Comparison of ENCODE assay signal across 17 cellular contexts in genomic region chr17:35897772-35898171, GRCh38. TPM values are rescaled to one million over a fixed set of nuclear protein-coding genes. Genes with fewer than 3 reads are reported as not detected.
DNase-seq lines count a peak whose midpoint lies in the region; ATAC-seq, FAIRE-seq and TF ChIP-seq lines count a peak whose summit lies in the region.
"Not testable (repeated sequence)": the region's sequence is repeated elsewhere in the genome, so short reads cannot be mapped to it uniquely, and the experiment has no call there.
"Had no signal": no experiment of that assay in that cellular context is flagged by ENCODE, and none has a peak within 500 bp of the region (broad histone marks: within the 10 kb centered on the region; RNA-seq: fewer than 3 reads in every experiment).

No MANE protein-coding gene starts in this region.

- H2AFZ ChIP-seq in astrocyte (ENCODE audit: low read depth, low read length) = not testable (repeated sequence)

- not testable (repeated sequence) for H3K27ac ChIP-seq in astrocyte (ENCODE audit: low read depth, low read length)

- POLR2A ChIA-PET in T-cell (lab: Charles Lee); activated CD4-positive, alpha-beta T cell treated with anti-CD3 and anti-CD28 coated beads, Interleukin-2, amount 10 ng/mL, durations not matched to agents 7 days and 5 days (lab: Charles Lee): not testable (repeated sequence)
- POLR2A ChIA-PET in naive thymus-derived CD8-positive, alpha-beta T cell (lab: Charles Lee) = interaction anchor here (0.8 to 2.3 kb wide), 3 partner anchors 18 to 33 kb away, joined by 3 to 15 read pairs (median 4); partner anchors contain the start of genes CCL5 and RDM1

- not testable (repeated sequence) for H3K79me2 ChIP-seq in astrocyte (ENCODE audit: insufficient read depth, low read length)

- intact Hi-C loops in CD14-positive monocyte (cut with micrococcal nuclease) = not testable (repeated sequence)

- not testable (repeated sequence) for H3K9me3 ChIP-seq in astrocyte (ENCODE audit: insufficient read depth, low read depth, low read length)

- not testable (repeated sequence) for H3K4me1 ChIP-seq in astrocyte (ENCODE audit: insufficient read depth, low read length)

- H3K4me2 ChIP-seq in astrocyte (ENCODE audit: low read length) = not testable (repeated sequence)

- FAIRE-seq in astrocyte (lab: Jason Lieb, UNC) = not testable (repeated sequence)

- H3K36me3 Mint-ChIP-seq in CD14-positive monocyte; T-cell; activated CD4-positive, alpha-beta T cell treated with anti-CD3 and anti-CD28 coated beads, Interleukin-2, amount 10 ng/mL, durations not matched to agents 7 days and 5 days (ENCODE audit: low read depth); activated T-cell treated with anti-CD3 and anti-CD28 coated beads, Interleukin-2, amount 50 U/mL, for 24 hours (ENCODE audit: low read depth); activated naive CD4-positive, alpha-beta T cell treated with anti-CD3 and anti-CD28 coated beads, Interleukin-2, amount 10 ng/mL, durations not matched to agents 7 days and 5 days; astrocyte (ENCODE audit: low read depth, unreplicated experiment); naive thymus-derived CD8-positive, alpha-beta T cell; stimulated activated naive CD8-positive, alpha-beta T cell treated with anti-CD3 and anti-CD28 coated beads, Interleukin-15, Interleukin-2, amounts not matched to agents 100 ng/mL and 50 ng/mL, for 24 hours (ENCODE audit: low read depth): not testable (repeated sequence)

- not testable (repeated sequence) for TF ChIP-seq CTCF in CD14-positive monocyte (IDR thresholded peaks at IDR 0.05); astrocyte (IDR thresholded peaks at IDR 0.05; ENCODE audit: insufficient read depth, low read depth, low read length)

- not testable (repeated sequence) for H3K4me3 Mint-ChIP-seq in CD14-positive monocyte; T-cell; activated naive CD4-positive, alpha-beta T cell treated with anti-CD3 and anti-CD28 coated beads, Interleukin-2, amount 10 ng/mL, durations not matched to agents 7 days and 5 days
- H3K4me3 Mint-ChIP-seq in activated CD4-positive, alpha-beta T cell treated with anti-CD3 and anti-CD28 coated beads, Interleukin-2, amount 10 ng/mL, durations not matched to agents 7 days and 5 days = peak overlapping the region; percentile 48
- peak overlapping the region; percentile 61 for H3K4me3 Mint-ChIP-seq in activated T-cell treated with anti-CD3 and anti-CD28 coated beads, Interleukin-2, amount 50 U/mL, for 24 hours
- H3K4me3 Mint-ChIP-seq in astrocyte (ENCODE audit: unreplicated experiment) = peak overlapping the region; percentile 54
- peak overlapping the region in 8 of 10 donors; percentile 33 to 71 (median 55) for H3K4me3 Mint-ChIP-seq in naive thymus-derived CD8-positive, alpha-beta T cell
- peak overlapping the region; percentile 68 for H3K4me3 Mint-ChIP-seq in stimulated activated naive CD8-positive, alpha-beta T cell treated with anti-CD3 and anti-CD28 coated beads, Interleukin-15, Interleukin-2, amounts not matched to agents 100 ng/mL and 50 ng/mL, for 24 hours

- not testable (repeated sequence) for H3K27me3 ChIP-seq in astrocyte (ENCODE audit: insufficient read depth, low read length)

- not testable (repeated sequence) for ATAC-seq in T-cell (replicated peaks in 1 of 4); naive thymus-derived CD8-positive, alpha-beta T cell

- CTCF ChIA-PET in T-cell (lab: Charles Lee) = interaction anchor here in 1 of 2 donors (0.7 kb wide), 1 partner anchor 101 kb away, joined by 6 read pairs; no protein-coding TSS in a partner anchor
- CTCF ChIA-PET in activated CD4-positive, alpha-beta T cell treated with anti-CD3 and anti-CD28 coated beads, Interleukin-2, amount 10 ng/mL, durations not matched to agents 7 days and 5 days (lab: Charles Lee) = interaction anchor here (0.9 to 1.0 kb wide), 3 partner anchors 25 to 353 kb away, joined by 3 to 6 read pairs (median 3); no protein-coding TSS in a partner anchor
- CTCF ChIA-PET in activated naive CD4-positive, alpha-beta T cell treated with anti-CD3 and anti-CD28 coated beads, Interleukin-2, amount 10 ng/mL, durations not matched to agents 7 days and 5 days (lab: Charles Lee) = interaction anchor here (1.3 kb wide), 1 partner anchor 25 kb away, joined by 3 read pairs; no protein-coding TSS in a partner anchor

- H3K4me1 Mint-ChIP-seq in CD14-positive monocyte = peaks cover 47% of the 10 kb centered on the region
- peaks cover 36 to 71% (median 68%) of the 10 kb centered on the region in 3 donors for H3K4me1 Mint-ChIP-seq in T-cell
- peaks cover 65% of the 10 kb centered on the region for H3K4me1 Mint-ChIP-seq in activated CD4-positive, alpha-beta T cell treated with anti-CD3 and anti-CD28 coated beads, Interleukin-2, amount 10 ng/mL, durations not matched to agents 7 days and 5 days
- peaks cover 67% of the 10 kb centered on the region for H3K4me1 Mint-ChIP-seq in activated T-cell treated with anti-CD3 and anti-CD28 coated beads, Interleukin-2, amount 50 U/mL, for 24 hours (ENCODE audit: low read depth)
- peaks cover 51% of the 10 kb centered on the region for H3K4me1 Mint-ChIP-seq in activated naive CD4-positive, alpha-beta T cell treated with anti-CD3 and anti-CD28 coated beads, Interleukin-2, amount 10 ng/mL, durations not matched to agents 7 days and 5 days
- peaks cover 46% of the 10 kb centered on the region for H3K4me1 Mint-ChIP-seq in astrocyte (ENCODE audit: low read depth, unreplicated experiment)
- peaks cover 22 to 79% (median 61%) of the 10 kb centered on the region in 4 donors for H3K4me1 Mint-ChIP-seq in naive thymus-derived CD8-positive, alpha-beta T cell
- peaks cover 87% of the 10 kb centered on the region for H3K4me1 Mint-ChIP-seq in stimulated activated naive CD8-positive, alpha-beta T cell treated with anti-CD3 and anti-CD28 coated beads, Interleukin-15, Interleukin-2, amounts not matched to agents 100 ng/mL and 50 ng/mL, for 24 hours (ENCODE audit: low read depth)

- H4K20me1 ChIP-seq in astrocyte (ENCODE audit: insufficient read depth, low read length) = not testable (repeated sequence)

- peak overlapping the region in 4 of 7 donors; percentile 24 to 60 (median 40) for H3K27ac Mint-ChIP-seq in CD14-positive monocyte
- peak overlapping the region; percentile 79 to 85 for H3K27ac Mint-ChIP-seq in T-cell
- peak overlapping the region; percentile 84 for H3K27ac Mint-ChIP-seq in activated CD4-positive, alpha-beta T cell treated with anti-CD3 and anti-CD28 coated beads, Interleukin-2, amount 10 ng/mL, durations not matched to agents 7 days and 5 days
- peak overlapping the region; percentile 83 for H3K27ac Mint-ChIP-seq in activated T-cell treated with anti-CD3 and anti-CD28 coated beads, Interleukin-2, amount 50 U/mL, for 24 hours
- peak overlapping the region; percentile 64 for H3K27ac Mint-ChIP-seq in activated naive CD4-positive, alpha-beta T cell treated with anti-CD3 and anti-CD28 coated beads, Interleukin-2, amount 10 ng/mL, durations not matched to agents 7 days and 5 days
- H3K27ac Mint-ChIP-seq in astrocyte (ENCODE audit: unreplicated experiment) = peak overlapping the region; percentile 77
- peak overlapping the region in 6 of 10 donors; percentile 3 to 92 (median 48) for H3K27ac Mint-ChIP-seq in naive thymus-derived CD8-positive, alpha-beta T cell
- peak overlapping the region; percentile 93 for H3K27ac Mint-ChIP-seq in stimulated activated naive CD8-positive, alpha-beta T cell treated with anti-CD3 and anti-CD28 coated beads, Interleukin-15, Interleukin-2, amounts not matched to agents 100 ng/mL and 50 ng/mL, for 24 hours

- not testable (repeated sequence) for DNase-seq in CD14-positive monocyte (ENCODE audit: low spot score); T-cell; activated CD4-positive, alpha-beta T cell treated with anti-CD3 and anti-CD28 coated beads, Interleukin-2, amount 10 ng/mL, durations not matched to agents 7 days and 5 days; activated T-cell treated with anti-CD3 and anti-CD28 coated beads, Interleukin-2, amount 50 U/mL, for 24 hours; activated naive CD4-positive, alpha-beta T cell treated with anti-CD3 and anti-CD28 coated beads, Interleukin-2, amount 10 ng/mL, durations not matched to agents 7 days and 5 days; astrocyte (ENCODE audit: low read depth); naive thymus-derived CD8-positive, alpha-beta T cell

- H3K27me3 Mint-ChIP-seq in CD14-positive monocyte (ENCODE audit: low read depth in 3 of 3); T-cell; activated CD4-positive, alpha-beta T cell treated with anti-CD3 and anti-CD28 coated beads, Interleukin-2, amount 10 ng/mL, durations not matched to agents 7 days and 5 days; activated T-cell treated with anti-CD3 and anti-CD28 coated beads, Interleukin-2, amount 50 U/mL, for 24 hours; activated naive CD4-positive, alpha-beta T cell treated with anti-CD3 and anti-CD28 coated beads, Interleukin-2, amount 10 ng/mL, durations not matched to agents 7 days and 5 days; astrocyte (ENCODE audit: low read depth, unreplicated experiment); naive thymus-derived CD8-positive, alpha-beta T cell; stimulated activated naive CD8-positive, alpha-beta T cell treated with anti-CD3 and anti-CD28 coated beads, Interleukin-15, Interleukin-2, amounts not matched to agents 100 ng/mL and 50 ng/mL, for 24 hours: not testable (repeated sequence)

- H3K36me3 ChIP-seq in astrocyte (ENCODE audit: insufficient read depth, low read length) = not testable (repeated sequence)

- not testable (repeated sequence) for H3K4me3 ChIP-seq in astrocyte (ENCODE audit: insufficient read depth, low read depth, low read length)

- not testable (repeated sequence) for H3K9me3 Mint-ChIP-seq in CD14-positive monocyte; T-cell; activated CD4-positive, alpha-beta T cell treated with anti-CD3 and anti-CD28 coated beads, Interleukin-2, amount 10 ng/mL, durations not matched to agents 7 days and 5 days; activated T-cell treated with anti-CD3 and anti-CD28 coated beads, Interleukin-2, amount 50 U/mL, for 24 hours; activated naive CD4-positive, alpha-beta T cell treated with anti-CD3 and anti-CD28 coated beads, Interleukin-2, amount 10 ng/mL, durations not matched to agents 7 days and 5 days; astrocyte (ENCODE audit: unreplicated experiment); naive thymus-derived CD8-positive, alpha-beta T cell; stimulated activated naive CD8-positive, alpha-beta T cell treated with anti-CD3 and anti-CD28 coated beads, Interleukin-15, Interleukin-2, amounts not matched to agents 100 ng/mL and 50 ng/mL, for 24 hours

- H3K9ac ChIP-seq in astrocyte (ENCODE audit: low read length) = not testable (repeated sequence)

RNA-seq across cellular contexts. Expression of gene CCL5, which starts 17.6 kb away (rescaled TPM):
- 1 to 10 TPM; 2.8 to 6.8 TPM for polyA plus RNA-seq in CD14-positive monocyte
- 100 to 1,000 TPM; 124 to 557 (median 298) TPM for total RNA-seq in T-cell
- 10 to 100 TPM; 68.7 to 81.3 TPM for total RNA-seq in activated CD4-positive, alpha-beta T cell treated with anti-CD3 and anti-CD28 coated beads, Interleukin-2, amount 10 ng/mL, durations not matched to agents 7 days and 5 days
- 71.3 and 95.8 TPM in 2 replicates for total RNA-seq in astrocyte
- total RNA-seq in naive thymus-derived CD8-positive, alpha-beta T cell = 10 to 100 TPM; 84.3 to 87.4 TPM
- polyA plus RNA-seq in naive thymus-derived CD8-positive, alpha-beta T cell = 1,000 to 10,000 TPM in 1 of 3 donors, 10 to 100 TPM in 2; 41.5 to 1,286 (median 63.8) TPM
- total RNA-seq: A172, GM23338, H9, HT1080 had no signal
- polyA plus RNA-seq: AG04450, GM23338 had no signal

RNA-seq across cellular contexts. Expression of gene HEATR9, which starts 29.1 kb away (rescaled TPM):
- not detected for polyA plus RNA-seq in CD14-positive monocyte
- 1 to 10 TPM in 4 of 5 donors, under 1 TPM in 1; 0.90 to 4.1 (median 1.5) TPM for total RNA-seq in T-cell
- total RNA-seq in activated CD4-positive, alpha-beta T cell treated with anti-CD3 and anti-CD28 coated beads, Interleukin-2, amount 10 ng/mL, durations not matched to agents 7 days and 5 days = under 1 TPM; 0.17 to 0.27 TPM
- total RNA-seq in astrocyte = not detected in 2 replicates
- 1 to 10 TPM; 1.2 TPM for total RNA-seq in naive thymus-derived CD8-positive, alpha-beta T cell
- polyA plus RNA-seq in naive thymus-derived CD8-positive, alpha-beta T cell = under 1 TPM in 1 of 3 donors, not detected in 2; 0.07 TPM
- total RNA-seq: A172, Calu3, GM23338, H9, HepG2, HT1080, M059J, OCI-LY7 had no signal
- polyA plus RNA-seq: AG04450, GM23338, HepG2 had no signal

RNA-seq across cellular contexts. Expression of gene RDM1, which starts 32.8 kb away (rescaled TPM):
- polyA plus RNA-seq in CD14-positive monocyte = not detected
- total RNA-seq in T-cell = 1 to 10 TPM in 2 of 5 donors, under 1 TPM in 3; 0.40 to 1.5 (median 0.83) TPM
- 1 to 10 TPM; 7.0 to 7.9 TPM for total RNA-seq in activated CD4-positive, alpha-beta T cell treated with anti-CD3 and anti-CD28 coated beads, Interleukin-2, amount 10 ng/mL, durations not matched to agents 7 days and 5 days
- total RNA-seq in astrocyte = not detected in 2 replicates
- total RNA-seq in naive thymus-derived CD8-positive, alpha-beta T cell = under 1 TPM in 1 of 2 experiments, not detected in 1; 0.41 TPM
- 1 to 10 TPM in 1 of 3 donors, under 1 TPM in 1, not detected in 1; 0.32 to 2.7 TPM for polyA plus RNA-seq in naive thymus-derived CD8-positive, alpha-beta T cell
- polyA plus RNA-seq: AG04450 had no signal

RNA-seq across cellular contexts. Expression of gene LYZL6, which starts 45.7 kb away (rescaled TPM):
- polyA plus RNA-seq in CD14-positive monocyte = not detected
- total RNA-seq in T-cell (not detected), astrocyte (not detected in 2 replicates)
- total RNA-seq in activated CD4-positive, alpha-beta T cell treated with anti-CD3 and anti-CD28 coated beads, Interleukin-2, amount 10 ng/mL, durations not matched to agents 7 days and 5 days = not detected
- not detected for total RNA-seq in naive thymus-derived CD8-positive, alpha-beta T cell
- polyA plus RNA-seq in naive thymus-derived CD8-positive, alpha-beta T cell = not detected
- total RNA-seq: A172, Calu3, GM23338, H9, HepG2, HT1080, M059J, OCI-LY7 had no signal
- polyA plus RNA-seq: AG04450, GM23338, HepG2 had no signal

Comparison
In these comparisons a context has a peak if more than half of its experiments do, and no peak if none do; other contexts are left out.
1. H3K27ac Mint-ChIP-seq: peak in every context shown above with its lines; median percentile 93 in stimulated activated naive CD8-positive, alpha-beta T cell treated with anti-CD3 and anti-CD28 coated beads, Interleukin-15, Interleukin-2, amounts not matched to agents 100 ng/mL and 50 ng/mL, for 24 hours; 84 in activated CD4-positive, alpha-beta T cell treated with anti-CD3 and anti-CD28 coated beads, Interleukin-2, amount 10 ng/mL, durations not matched to agents 7 days and 5 days; 83 in activated T-cell treated with anti-CD3 and anti-CD28 coated beads, Interleukin-2, amount 50 U/mL, for 24 hours; 82 in T-cell; 77 in astrocyte; 64 in activated naive CD4-positive, alpha-beta T cell treated with anti-CD3 and anti-CD28 coated beads, Interleukin-2, amount 10 ng/mL, durations not matched to agents 7 days and 5 days; 48 in naive thymus-derived CD8-positive, alpha-beta T cell; 40 in CD14-positive monocyte.